10 cellular contexts compared by ENCODE assay signal in genomic region chr6:165986647-165987482, GRCh38.
A peak's percentile ranks its signal among the peaks of the same experiment; 100 is the strongest.
DNase-seq lines count a peak whose midpoint lies in the region; ATAC-seq and TF ChIP-seq lines count a peak whose summit lies in the region.
"Had no signal": no experiment of that assay in that cellular context is flagged by ENCODE, and none has a peak within 500 bp of the region (broad histone marks: within the 10 kb centered on the region; RNA-seq: fewer than 3 reads in every experiment).

No MANE protein-coding gene starts in this region.

- no TSS peak for BruUV-seq in Calu3 (replicated peaks; lab: Mats Ljungman, UMichigan)

- peaks cover 66% of the 10 kb centered on the region for H3K27me3 Mint-ChIP-seq in Calu3 (ENCODE audit: unreplicated experiment)
- peaks cover 48% of the 10 kb centered on the region for H3K27me3 Mint-ChIP-seq in activated T-cell treated with anti-CD3 and anti-CD28 coated beads, Interleukin-2, amount 50 U/mL, for 72 hours (ENCODE audit: low read depth)

- TF ChIP-seq EP300 in gastroesophageal sphincter (IDR thresholded peaks at IDR 0.05), result no peak

- peaks cover 2% of the 10 kb centered on the region for H3K9me3 Mint-ChIP-seq in Calu3 (ENCODE audit: low read depth, unreplicated experiment)
- no peaks in the 10 kb centered on the region for H3K9me3 Mint-ChIP-seq in activated T-cell treated with anti-CD3 and anti-CD28 coated beads, Interleukin-2, amount 50 U/mL, for 72 hours

- peaks cover 12% of the 10 kb centered on the region for H3K4me1 Mint-ChIP-seq in Calu3 (ENCODE audit: low read depth, unreplicated experiment)
- peaks cover 9% of the 10 kb centered on the region for H3K4me1 Mint-ChIP-seq in activated T-cell treated with anti-CD3 and anti-CD28 coated beads, Interleukin-2, amount 50 U/mL, for 72 hours (ENCODE audit: low read depth)

- peak overlapping the region in 2 of 4 donors; percentile 64 to 76 for H3K27ac ChIP-seq in gastroesophageal sphincter

- TF ChIP-seq CTCF in Calu3 (IDR thresholded peaks at IDR 0.05; ENCODE audit: unreplicated experiment) (no peak), gastroesophageal sphincter (IDR thresholded peaks at IDR 0.05) (no peak), mucosa of descending colon (IDR thresholded peaks at IDR 0.05) (no peak)

- H3K36me3 ChIP-seq in gastroesophageal sphincter, result no peaks in the 10 kb centered on the region
- H3K36me3 ChIP-seq in mucosa of descending colon (ENCODE audit: low read depth), result no peaks in the 10 kb centered on the region

- H3K36me3 Mint-ChIP-seq in Calu3 (ENCODE audit: insufficient read depth, unreplicated experiment), result peaks cover 7% of the 10 kb centered on the region
- H3K36me3 Mint-ChIP-seq in activated T-cell treated with anti-CD3 and anti-CD28 coated beads, Interleukin-2, amount 50 U/mL, for 72 hours (ENCODE audit: insufficient read depth in 2 of 2), result peaks cover 0 to 2% of the 10 kb centered on the region in 2 donors

- DNase-seq in Calu3 (peak; percentile 17), RPMI7951 (ENCODE audit: low read depth) (peak; percentile 88), posterior cingulate gyrus (peak in 7 of 10 donors; percentile 45 to 91 (median 53)), NCI-H2171 treated with DMSO at 0.1 percent for 48 hours (lab: John Stamatoyannopoulos, UW) (no peak), mucosa of descending colon (no peak)
- DNase-seq in activated T-cell treated with anti-CD3 and anti-CD28 coated beads, Interleukin-2, amount 50 U/mL, for 72 hours, result no peak
- DNase-seq: DMS79, T-helper 2 cell had no signal

- intact Hi-C loops in Calu3 (cut with micrococcal nuclease; ENCODE audit: unreplicated experiment) (loop anchor here (5.0 kb wide), 1 partner anchor 100 kb away; no protein-coding TSS in a partner anchor), posterior cingulate gyrus (cut with DNase I) (no loop called here), mucosa of descending colon (cut with DNase I, micrococcal nuclease) (no loop called here)

- H3K9me3 ChIP-seq in gastroesophageal sphincter (no peaks in the 10 kb centered on the region), mucosa of descending colon (no peaks in the 10 kb centered on the region)

- H3K4me3 ChIP-seq in gastroesophageal sphincter (peak overlapping the region; percentile 16 to 61), mucosa of descending colon (no peak overlapping the region)

- no peak overlapping the region for H3K27ac Mint-ChIP-seq in Calu3 (ENCODE audit: unreplicated experiment)
- H3K27ac Mint-ChIP-seq in activated T-cell treated with anti-CD3 and anti-CD28 coated beads, Interleukin-2, amount 50 U/mL, for 72 hours, result no peak overlapping the region

- no peak for ATAC-seq in gastroesophageal sphincter
- no peak for ATAC-seq in activated T-cell treated with anti-CD3 and anti-CD28 coated beads, Interleukin-2, amount 50 U/mL, for 72 hours (replicated peaks in 1 of 2)
- no peak for ATAC-seq in mucosa of descending colon
- no peak for ATAC-seq in GM18858 (IDR thresholded peaks at IDR 0.05; ENCODE audit: unreplicated experiment)

- TF ChIP-seq POLR2A in gastroesophageal sphincter (IDR thresholded peaks at IDR 0.05), result no peak

- 0% methylated on average over 8 to 25 of the region's 31 CpGs for WGBS in gastroesophageal sphincter (ENCODE audit: low coverage in 1 of 2), 2 donors

- peak overlapping the region; percentile 67 for H3K4me3 Mint-ChIP-seq in Calu3 (ENCODE audit: low read depth, unreplicated experiment)
- H3K4me3 Mint-ChIP-seq in activated T-cell treated with anti-CD3 and anti-CD28 coated beads, Interleukin-2, amount 50 U/mL, for 72 hours, result peak overlapping the region in 1 of 2 donors; percentile 56

- CTCF ChIA-PET in Calu3 (lab: Charles Lee), result interaction anchor here (0.5 to 0.6 kb wide), 2 partner anchors 37 to 372 kb away, joined by 3 to 4 read pairs; no protein-coding TSS in a partner anchor

- peaks cover 0 to 41% (median 13%) of the 10 kb centered on the region in 3 donors for H3K4me1 ChIP-seq in gastroesophageal sphincter
- H3K4me1 ChIP-seq in mucosa of descending colon (ENCODE audit: low read depth), result no peaks in the 10 kb centered on the region

- peaks cover 50% of the 10 kb centered on the region for H3K27me3 ChIP-seq in gastroesophageal sphincter

Comparison
In these comparisons a context has a peak if more than half of its experiments do, and no peak if none do; other contexts are left out.
1. DNase-seq: peak in Calu3 (single experiment), RPMI7951 (single experiment) and posterior cingulate gyrus (7 of 10); none in NCI-H2171 treated with DMSO at 0.1 percent for 48 hours (single experiment), activated T-cell treated with anti-CD3 and anti-CD28 coated beads, Interleukin-2, amount 50 U/mL, for 72 hours (0 of 2) and mucosa of descending colon (0 of 3).